1 cellular context compared by ENCODE assay signal in genomic region chr1:2235300-2235998, GRCh38.
TF ChIP-seq lines count a peak whose summit lies in the region.

No MANE protein-coding gene starts in this region.

TF ChIP-seq in GM12878, 131 proteins besides CTCF, POLR2A, EP300 and RAD21 (continued from another document):
- TF ChIP-seq, protein P1, sequence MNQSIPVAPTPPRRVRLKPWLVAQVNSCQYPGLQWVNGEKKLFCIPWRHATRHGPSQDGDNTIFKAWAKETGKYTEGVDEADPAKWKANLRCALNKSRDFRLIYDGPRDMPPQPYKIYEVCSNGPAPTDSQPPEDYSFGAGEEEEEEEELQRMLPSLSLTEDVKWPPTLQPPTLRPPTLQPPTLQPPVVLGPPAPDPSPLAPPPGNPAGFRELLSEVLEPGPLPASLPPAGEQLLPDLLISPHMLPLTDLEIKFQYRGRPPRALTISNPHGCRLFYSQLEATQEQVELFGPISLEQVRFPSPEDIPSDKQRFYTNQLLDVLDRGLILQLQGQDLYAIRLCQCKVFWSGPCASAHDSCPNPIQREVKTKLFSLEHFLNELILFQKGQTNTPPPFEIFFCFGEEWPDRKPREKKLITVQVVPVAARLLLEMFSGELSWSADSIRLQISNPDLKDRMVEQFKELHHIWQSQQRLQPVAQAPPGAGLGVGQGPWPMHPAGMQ (IDR thresholded peaks at IDR 0.05; ENCODE audit: borderline replicate concordance), result no peak
- TF ChIP-seq BCLAF1 (IDR thresholded peaks at IDR 0.05) (no peak), WRNIP1 (IDR thresholded peaks at IDR 0.05; ENCODE audit: borderline replicate concordance, low read depth, low read length) (no peak), IKZF1 (conservative IDR thresholded peaks at IDR 0.05) (no peak), POLR2AphosphoS2 (IDR thresholded peaks at IDR 0.05; ENCODE audit: low read depth, low read length) (no peak), CREM (IDR thresholded peaks at IDR 0.05; ENCODE audit: low read depth) (no peak), KLF5 (IDR thresholded peaks at IDR 0.05; ENCODE audit: partially characterized antibody) (no peak)
- TF ChIP-seq, protein P2, sequence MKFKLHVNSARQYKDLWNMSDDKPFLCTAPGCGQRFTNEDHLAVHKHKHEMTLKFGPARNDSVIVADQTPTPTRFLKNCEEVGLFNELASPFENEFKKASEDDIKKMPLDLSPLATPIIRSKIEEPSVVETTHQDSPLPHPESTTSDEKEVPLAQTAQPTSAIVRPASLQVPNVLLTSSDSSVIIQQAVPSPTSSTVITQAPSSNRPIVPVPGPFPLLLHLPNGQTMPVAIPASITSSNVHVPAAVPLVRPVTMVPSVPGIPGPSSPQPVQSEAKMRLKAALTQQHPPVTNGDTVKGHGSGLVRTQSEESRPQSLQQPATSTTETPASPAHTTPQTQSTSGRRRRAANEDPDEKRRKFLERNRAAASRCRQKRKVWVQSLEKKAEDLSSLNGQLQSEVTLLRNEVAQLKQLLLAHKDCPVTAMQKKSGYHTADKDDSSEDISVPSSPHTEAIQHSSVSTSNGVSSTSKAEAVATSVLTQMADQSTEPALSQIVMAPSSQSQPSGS (IDR thresholded peaks at IDR 0.05; ENCODE audit: low read length), result no peak
TF ChIP-seq in GM12878: peak in this region for 0.
